ENCODE assay signal across 14 cellular contexts in the genomic region with DNA sequence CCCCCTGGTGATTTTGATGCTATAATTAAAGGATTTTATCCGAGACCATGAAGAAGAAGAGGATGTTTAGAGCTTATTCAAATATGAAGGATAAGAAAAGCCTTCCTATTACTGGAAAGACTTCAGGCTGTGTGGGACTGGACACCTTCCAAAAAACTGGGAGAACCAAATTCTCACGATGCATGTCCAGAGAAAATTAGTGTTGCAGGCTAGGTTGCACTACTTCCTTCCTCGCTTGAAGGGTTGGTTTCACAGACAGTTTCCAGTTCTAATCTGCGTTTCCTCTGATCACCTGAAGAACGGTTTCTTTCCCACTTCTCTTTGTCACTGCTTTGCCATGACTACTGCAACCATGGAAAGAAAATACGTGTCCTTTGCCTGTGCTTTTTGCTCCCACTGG. TPM values are rescaled to one million over a fixed set of nuclear protein-coding genes. Genes with fewer than 3 reads are reported as not detected.
A peak's percentile ranks its signal among the peaks of the same experiment; 100 is the strongest.
DNase-seq lines count a peak whose midpoint lies in the region; TF ChIP-seq lines count a peak whose summit lies in the region.
"Had no signal": no experiment of that assay in that cellular context is flagged by ENCODE, and none has a peak within 500 bp of the region (broad histone marks: within the 10 kb centered on the region; RNA-seq: fewer than 3 reads in every experiment).

No MANE protein-coding gene starts in this region.

- peaks cover 4% of the 10 kb centered on the region for H3K36me3 ChIP-seq in suprapubic skin

- TF ChIP-seq POLR2A in suprapubic skin (IDR thresholded peaks at IDR 0.05), result no peak

- TF ChIP-seq CTCF in coronary artery (IDR thresholded peaks at IDR 0.05), result no peak
- no peak for TF ChIP-seq CTCF in suprapubic skin (IDR thresholded peaks at IDR 0.05)

- 60% methylated on average over 6 of the region's 6 CpGs for WGBS in suprapubic skin

- TF ChIP-seq EP300 in suprapubic skin (IDR thresholded peaks at IDR 0.05), result no peak

- no peaks in the 10 kb centered on the region for H3K9me3 ChIP-seq in suprapubic skin
- H3K9me3 ChIP-seq: adrenal gland had no signal

- H3K27me3 ChIP-seq in suprapubic skin, result no peaks in the 10 kb centered on the region
- H3K27me3 ChIP-seq: adrenal gland had no signal

- peaks cover 16% of the 10 kb centered on the region for H3K4me1 ChIP-seq in suprapubic skin

- DNase-seq in NCI-H1048 (lab: John Stamatoyannopoulos, UW) (peak; percentile 63), coronary artery (ENCODE audit: low spot score) (no peak), lung microvascular endothelial cell (ENCODE audit: low read depth in 2 of 2) (peak; percentile 45), suprapubic skin (ENCODE audit: low spot score in 2 of 2) (no peak), NCI-H2227 treated with DMSO at 0.1 percent for 48 hours (lab: John Stamatoyannopoulos, UW) (no peak), NCI-H1417 (lab: John Stamatoyannopoulos, UW) (no peak), Ammon's horn (ENCODE audit: low spot score) (no peak)
- no peak for DNase-seq in activated CD8-positive, alpha-beta memory T cell treated with anti-CD3 and anti-CD28 coated beads, Interleukin-2, amount 50 U/mL, for 48 hours
- DNase-seq: adrenal gland; CD8-positive, alpha-beta memory T cell; NCI-H146; NCI-H774; WERI-Rb-1 had no signal

- H3K4me3 ChIP-seq in coronary artery (peak overlapping the region; percentile 78), suprapubic skin (peak overlapping the region; percentile 12)
- H3K4me3 ChIP-seq: SK-N-MC had no signal

- H3K27ac ChIP-seq in coronary artery (peak overlapping the region in 1 of 2 donors; percentile 49), suprapubic skin (no peak overlapping the region)
- H3K27ac ChIP-seq: SK-N-MC, WERI-Rb-1 had no signal

RNA-seq across cellular contexts. Expression of a gene that starts 2.0 kb away (rescaled TPM):
- total RNA-seq in lung microvascular endothelial cell (8.5 and 16.5 TPM in 2 replicates), suprapubic skin (1 to 10 TPM; 3.4 to 5.3 (median 4.1) TPM)
- total RNA-seq: CD8-positive, alpha-beta memory T cell had no signal

RNA-seq across cellular contexts. Expression of a gene that starts 36.6 kb away (rescaled TPM):
- total RNA-seq in lung microvascular endothelial cell (0.99 and 2.2 TPM in 2 replicates), suprapubic skin (10 to 100 TPM in 1 of 4 donors, 1 to 10 TPM in 3; 2.1 to 12.7 (median 7.5) TPM)
- total RNA-seq: CD8-positive, alpha-beta memory T cell had no signal

RNA-seq across cellular contexts. Expression of a gene that starts 60.0 kb away (rescaled TPM):
- 44.2 and 92.7 TPM in 2 replicates for total RNA-seq in lung microvascular endothelial cell
- 10 to 100 TPM; 10.0 to 24.5 (median 14.8) TPM for total RNA-seq in suprapubic skin

Comparison
In these comparisons a context has a peak if more than half of its experiments do, and no peak if none do; other contexts are left out.
1. DNase-seq: peak in NCI-H1048 (single experiment) and lung microvascular endothelial cell (2 of 2); none in coronary artery (single experiment), suprapubic skin (0 of 2), NCI-H2227 treated with DMSO at 0.1 percent for 48 hours (single experiment), activated CD8-positive, alpha-beta memory T cell treated with anti-CD3 and anti-CD28 coated beads, Interleukin-2, amount 50 U/mL, for 48 hours (single experiment), NCI-H1417 (0 of 3) and Ammon's horn (single experiment).